ENCODE assay signal across 1 cellular context in the genomic region with DNA sequence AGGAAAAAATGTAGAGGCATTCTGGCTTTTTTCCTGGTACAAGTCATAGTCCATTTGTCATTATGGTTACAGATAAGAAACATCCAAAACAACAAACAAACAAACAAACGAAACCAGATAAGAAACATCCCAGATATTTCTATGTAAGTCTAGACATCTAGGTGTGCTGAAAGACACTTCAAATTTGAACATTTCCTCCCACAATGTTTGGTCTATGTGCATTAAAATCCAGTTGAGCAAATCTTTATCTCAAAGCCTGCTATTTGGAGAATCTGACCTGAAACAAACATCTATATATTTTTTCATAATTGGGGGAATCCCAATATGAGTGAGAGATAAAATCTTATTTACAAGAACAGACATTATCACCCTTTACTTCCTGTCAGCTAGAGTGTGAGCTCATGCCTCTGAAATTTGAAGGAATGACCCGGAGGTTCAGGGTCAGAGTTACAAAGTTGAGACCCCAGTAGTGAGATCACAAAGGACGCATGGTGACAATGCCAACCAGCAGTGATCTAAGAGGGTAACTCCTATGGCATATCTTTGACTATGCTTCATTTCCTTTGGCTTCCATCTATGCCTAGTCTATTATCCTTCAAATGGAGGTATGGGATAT.
TF ChIP-seq lines count a peak whose summit lies in the region.

No MANE protein-coding gene starts in this region.

TF ChIP-seq in HepG2, 621 proteins besides CTCF, POLR2A, EP300 and RAD21 (continued from another document):
- TF ChIP-seq, protein P1, sequence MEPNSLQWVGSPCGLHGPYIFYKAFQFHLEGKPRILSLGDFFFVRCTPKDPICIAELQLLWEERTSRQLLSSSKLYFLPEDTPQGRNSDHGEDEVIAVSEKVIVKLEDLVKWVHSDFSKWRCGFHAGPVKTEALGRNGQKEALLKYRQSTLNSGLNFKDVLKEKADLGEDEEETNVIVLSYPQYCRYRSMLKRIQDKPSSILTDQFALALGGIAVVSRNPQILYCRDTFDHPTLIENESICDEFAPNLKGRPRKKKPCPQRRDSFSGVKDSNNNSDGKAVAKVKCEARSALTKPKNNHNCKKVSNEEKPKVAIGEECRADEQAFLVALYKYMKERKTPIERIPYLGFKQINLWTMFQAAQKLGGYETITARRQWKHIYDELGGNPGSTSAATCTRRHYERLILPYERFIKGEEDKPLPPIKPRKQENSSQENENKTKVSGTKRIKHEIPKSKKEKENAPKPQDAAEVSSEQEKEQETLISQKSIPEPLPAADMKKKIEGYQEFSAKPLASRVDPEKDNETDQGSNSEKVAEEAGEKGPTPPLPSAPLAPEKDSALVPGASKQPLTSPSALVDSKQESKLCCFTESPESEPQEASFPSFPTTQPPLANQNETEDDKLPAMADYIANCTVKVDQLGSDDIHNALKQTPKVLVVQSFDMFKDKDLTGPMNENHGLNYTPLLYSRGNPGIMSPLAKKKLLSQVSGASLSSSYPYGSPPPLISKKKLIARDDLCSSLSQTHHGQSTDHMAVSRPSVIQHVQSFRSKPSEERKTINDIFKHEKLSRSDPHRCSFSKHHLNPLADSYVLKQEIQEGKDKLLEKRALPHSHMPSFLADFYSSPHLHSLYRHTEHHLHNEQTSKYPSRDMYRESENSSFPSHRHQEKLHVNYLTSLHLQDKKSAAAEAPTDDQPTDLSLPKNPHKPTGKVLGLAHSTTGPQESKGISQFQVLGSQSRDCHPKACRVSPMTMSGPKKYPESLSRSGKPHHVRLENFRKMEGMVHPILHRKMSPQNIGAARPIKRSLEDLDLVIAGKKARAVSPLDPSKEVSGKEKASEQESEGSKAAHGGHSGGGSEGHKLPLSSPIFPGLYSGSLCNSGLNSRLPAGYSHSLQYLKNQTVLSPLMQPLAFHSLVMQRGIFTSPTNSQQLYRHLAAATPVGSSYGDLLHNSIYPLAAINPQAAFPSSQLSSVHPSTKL (CRISPR knock-in tag; IDR thresholded peaks at IDR 0.05), result peak; percentile 53; the same call in 1 of the 2 replicates
- TF ChIP-seq, protein P2, sequence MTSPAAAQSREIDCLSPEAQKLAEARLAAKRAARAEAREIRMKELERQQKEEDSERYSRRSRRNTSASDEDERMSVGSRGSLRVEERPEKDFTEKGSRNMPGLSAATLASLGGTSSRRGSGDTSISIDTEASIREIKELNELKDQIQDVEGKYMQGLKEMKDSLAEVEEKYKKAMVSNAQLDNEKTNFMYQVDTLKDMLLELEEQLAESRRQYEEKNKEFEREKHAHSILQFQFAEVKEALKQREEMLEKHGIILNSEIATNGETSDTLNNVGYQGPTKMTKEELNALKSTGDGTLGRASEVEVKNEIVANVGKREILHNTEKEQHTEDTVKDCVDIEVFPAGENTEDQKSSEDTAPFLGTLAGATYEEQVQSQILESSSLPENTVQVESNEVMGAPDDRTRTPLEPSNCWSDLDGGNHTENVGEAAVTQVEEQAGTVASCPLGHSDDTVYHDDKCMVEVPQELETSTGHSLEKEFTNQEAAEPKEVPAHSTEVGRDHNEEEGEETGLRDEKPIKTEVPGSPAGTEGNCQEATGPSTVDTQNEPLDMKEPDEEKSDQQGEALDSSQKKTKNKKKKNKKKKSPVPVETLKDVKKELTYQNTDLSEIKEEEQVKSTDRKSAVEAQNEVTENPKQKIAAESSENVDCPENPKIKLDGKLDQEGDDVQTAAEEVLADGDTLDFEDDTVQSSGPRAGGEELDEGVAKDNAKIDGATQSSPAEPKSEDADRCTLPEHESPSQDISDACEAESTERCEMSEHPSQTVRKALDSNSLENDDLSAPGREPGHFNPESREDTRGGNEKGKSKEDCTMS (CRISPR knock-in tag; conservative IDR thresholded peaks at IDR 0.05), result no peak
- TF ChIP-seq MXD4 (CRISPR knock-in tag; IDR thresholded peaks at IDR 0.05), result no peak
- peak; percentile 80 for TF ChIP-seq ZBTB21 (CRISPR knock-in tag; IDR thresholded peaks at IDR 0.05)
- TF ChIP-seq ZNF33A (CRISPR knock-in tag; IDR thresholded peaks at IDR 0.05; ENCODE audit: borderline replicate concordance), result no peak
- no peak for TF ChIP-seq NR2F6 (IDR thresholded peaks at IDR 0.05)
- peak; percentile 20; the same call in 1 of the 2 replicates for TF ChIP-seq NR2F6 (CRISPR knock-in tag; IDR thresholded peaks at IDR 0.05)
- TF ChIP-seq ZNF34 (CRISPR knock-in tag; IDR thresholded peaks at IDR 0.05; ENCODE audit: borderline replicate concordance), result no peak
- no peak for TF ChIP-seq ZNF30 (CRISPR knock-in tag; IDR thresholded peaks at IDR 0.05)
- TF ChIP-seq SRSF9 (IDR thresholded peaks at IDR 0.05; ENCODE audit: borderline replicate concordance, insufficient read depth, low read depth, low read length, poor library complexity, severe bottlenecking), result no peak
- peak; percentile 72 for TF ChIP-seq RARA (CRISPR knock-in tag; IDR thresholded peaks at IDR 0.05)
- TF ChIP-seq ZNF564 (CRISPR knock-in tag; IDR thresholded peaks at IDR 0.05), result no peak
- TF ChIP-seq ZNF782 (CRISPR knock-in tag; IDR thresholded peaks at IDR 0.05; ENCODE audit: borderline replicate concordance), result no peak
- TF ChIP-seq PAX8 (CRISPR knock-in tag; IDR thresholded peaks at IDR 0.05; ENCODE audit: borderline replicate concordance), result no peak
- peak; percentile 53; the same call in 1 of the 2 replicates for TF ChIP-seq MED1 (CRISPR knock-in tag; IDR thresholded peaks at IDR 0.05)
- peak; percentile 60; the same call in 1 of the 2 replicates for TF ChIP-seq ETV5 (CRISPR knock-in tag; IDR thresholded peaks at IDR 0.05; ENCODE audit: borderline replicate concordance)
- no peak for TF ChIP-seq IRX3 (CRISPR knock-in tag; IDR thresholded peaks at IDR 0.05; ENCODE audit: borderline replicate concordance, low read depth)
- no peak for TF ChIP-seq SOX13 (IDR thresholded peaks at IDR 0.05)
- peak in 1 of 2 experiments; percentile 24; a peak in 1 of 4 replicates for TF ChIP-seq SOX13 (CRISPR knock-in tag; conservative IDR thresholded peaks at IDR 0.05 in 1 of 2, IDR thresholded peaks at IDR 0.05 in 1 of 2)
- TF ChIP-seq, protein P3, sequence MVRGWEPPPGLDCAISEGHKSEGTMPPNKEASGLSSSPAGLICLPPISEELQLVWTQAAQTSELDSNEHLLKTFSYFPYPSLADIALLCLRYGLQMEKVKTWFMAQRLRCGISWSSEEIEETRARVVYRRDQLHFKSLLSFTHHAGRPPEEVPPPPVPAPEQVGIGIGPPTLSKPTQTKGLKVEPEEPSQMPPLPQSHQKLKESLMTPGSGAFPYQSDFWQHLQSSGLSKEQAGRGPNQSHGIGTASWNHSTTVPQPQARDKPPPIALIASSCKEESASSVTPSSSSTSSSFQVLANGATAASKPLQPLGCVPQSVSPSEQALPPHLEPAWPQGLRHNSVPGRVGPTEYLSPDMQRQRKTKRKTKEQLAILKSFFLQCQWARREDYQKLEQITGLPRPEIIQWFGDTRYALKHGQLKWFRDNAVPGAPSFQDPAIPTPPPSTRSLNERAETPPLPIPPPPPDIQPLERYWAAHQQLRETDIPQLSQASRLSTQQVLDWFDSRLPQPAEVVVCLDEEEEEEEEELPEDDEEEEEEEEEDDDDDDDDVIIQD (CRISPR knock-in tag; IDR thresholded peaks at IDR 0.05; ENCODE audit: low read depth), result peak; percentile 65; the same call in 1 of the 2 replicates
- TF ChIP-seq ZNF432 (CRISPR knock-in tag; IDR thresholded peaks at IDR 0.05; ENCODE audit: borderline replicate concordance), result no peak
- peak; percentile 38; the same call in 1 of the 2 replicates for TF ChIP-seq HMG20A (CRISPR knock-in tag; IDR thresholded peaks at IDR 0.05; ENCODE audit: borderline replicate concordance)
- TF ChIP-seq FOSL2 (CRISPR knock-in tag; IDR thresholded peaks at IDR 0.05), result peak; percentile 39
- TF ChIP-seq FOXP1 (IDR thresholded peaks at IDR 0.05), result no peak
- 0 out of 2 replicates have a peak, but pooled peaks have one; percentile 15 for TF ChIP-seq FOXP1 (CRISPR knock-in tag; IDR thresholded peaks at IDR 0.05)
- TF ChIP-seq SAFB2 (CRISPR knock-in tag; IDR thresholded peaks at IDR 0.05; ENCODE audit: borderline replicate concordance, low read depth), result no peak
- TF ChIP-seq NR2F1 (CRISPR knock-in tag; IDR thresholded peaks at IDR 0.05), result peak in 1 of 2 experiments; percentile 56; a peak in 2 of 4 replicates
- TF ChIP-seq RXRB (CRISPR knock-in tag; IDR thresholded peaks at IDR 0.05; ENCODE audit: borderline replicate concordance), result peak; percentile 51; the same call in 1 of the 2 replicates
- no peak for TF ChIP-seq AHR (CRISPR knock-in tag; IDR thresholded peaks at IDR 0.05)
- TF ChIP-seq SIN3B (IDR thresholded peaks at IDR 0.05; ENCODE audit: low read length), result no peak
- TF ChIP-seq GATAD2A (CRISPR knock-in tag; IDR thresholded peaks at IDR 0.05), result peak; percentile 23; the same call in 1 of the 2 replicates
- TF ChIP-seq ZNF382 (CRISPR knock-in tag; IDR thresholded peaks at IDR 0.05; ENCODE audit: borderline replicate concordance), result no peak
- TF ChIP-seq SOX5 (CRISPR knock-in tag; IDR thresholded peaks at IDR 0.05; ENCODE audit: borderline replicate concordance), result 0 out of 2 replicates have a peak, but pooled peaks have one; percentile 14
- no peak for TF ChIP-seq CCDC6 (CRISPR knock-in tag; IDR thresholded peaks at IDR 0.05)
- TF ChIP-seq GABPA (IDR thresholded peaks at IDR 0.05; ENCODE audit: low read depth, low read length), result no peak
- TF ChIP-seq GABPA (CRISPR knock-in tag; IDR thresholded peaks at IDR 0.05; ENCODE audit: low read depth), result peak; percentile 30; the same call in 1 of the 2 replicates
- TF ChIP-seq SP140L (CRISPR knock-in tag; IDR thresholded peaks at IDR 0.05; ENCODE audit: borderline replicate concordance), result no peak
